18 cellular contexts compared by ENCODE assay signal in the genomic region with DNA sequence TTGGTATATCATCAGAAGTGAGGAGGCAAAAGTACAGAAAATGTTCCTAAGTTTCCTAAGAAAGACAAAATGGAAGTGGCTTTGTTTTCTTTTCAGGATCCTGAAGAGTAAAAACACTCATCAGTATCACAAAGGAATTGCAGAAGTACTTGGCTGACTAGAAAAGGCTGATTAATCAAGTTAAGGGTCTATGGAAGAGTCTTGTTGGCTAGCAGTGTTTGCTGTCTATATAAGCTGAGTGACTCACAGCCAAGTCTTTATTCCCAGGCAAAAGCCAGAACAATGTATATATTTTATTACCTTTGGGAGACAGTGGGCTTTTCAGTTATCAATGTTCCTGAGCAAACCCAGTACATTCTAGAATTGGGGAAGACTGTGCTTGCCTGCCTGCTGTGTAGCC.
"Had no signal": no experiment of that assay in that cellular context is flagged by ENCODE, and none has a peak within 500 bp of the region (broad histone marks: within the 10 kb centered on the region; RNA-seq: fewer than 3 reads in every experiment).

No MANE protein-coding gene starts in this region.

- DNase-seq: activated CD4-positive, alpha-beta T cell treated with anti-CD3 and anti-CD28 coated beads for 4 hours; activated CD8-positive, alpha-beta T cell treated with anti-CD3 and anti-CD28 coated beads for 36 hours; activated effector memory CD4-positive, alpha-beta T cell treated with anti-CD3 and anti-CD28 coated beads, Interleukin-2, amount 50 U/mL, for 16 hours; activated T-cell treated with anti-CD3 and anti-CD28 coated beads, Interleukin-2, amount 50 U/mL, for 48 hours; amygdala; body of pancreas; effector CD8-positive, alpha-beta T cell; foreskin fibroblast; glutamatergic neuron; hypothalamus; mesendoderm; natural killer cell; nucleus accumbens; posterior cingulate gyrus; retina; stimulated activated CD4-positive, alpha-beta T cell treated with anti-CD3 and anti-CD28 coated beads, Interleukin-2, amount 100 ng/mL, for 48 hours had no signal

- H3K27ac Mint-ChIP-seq: activated CD8-positive, alpha-beta T cell treated with anti-CD3 and anti-CD28 coated beads for 36 hours; activated naive CD8-positive, alpha-beta T cell; natural killer cell; stimulated activated memory B cell treated with anti-CD40 and anti-IgM and Interleukin-4, amounts not matched to agents 10 μg/mL and 1 μg/mL and 100 μg/mL, for 72 hours had no signal

- ATAC-seq: activated CD8-positive, alpha-beta T cell treated with anti-CD3 and anti-CD28 coated beads for 36 hours; body of pancreas; natural killer cell; stimulated activated memory B cell treated with anti-CD40 and anti-IgM and Interleukin-4, amounts not matched to agents 10 μg/mL and 1 μg/mL and 100 μg/mL, for 72 hours had no signal

- H3K36me3 Mint-ChIP-seq: activated naive CD8-positive, alpha-beta T cell; natural killer cell; stimulated activated memory B cell treated with anti-CD40 and anti-IgM and Interleukin-4, amounts not matched to agents 10 μg/mL and 1 μg/mL and 100 μg/mL, for 72 hours had no signal

- H3K4me1 ChIP-seq: body of pancreas had no signal

- H3K4me3 ChIP-seq: body of pancreas had no signal

- H3K4me3 Mint-ChIP-seq: activated CD8-positive, alpha-beta T cell treated with anti-CD3 and anti-CD28 coated beads for 36 hours; activated naive CD8-positive, alpha-beta T cell; natural killer cell; stimulated activated memory B cell treated with anti-CD40 and anti-IgM and Interleukin-4, amounts not matched to agents 10 μg/mL and 1 μg/mL and 100 μg/mL, for 72 hours had no signal

- H3K27me3 Mint-ChIP-seq: activated CD8-positive, alpha-beta T cell treated with anti-CD3 and anti-CD28 coated beads for 36 hours; activated naive CD8-positive, alpha-beta T cell; stimulated activated memory B cell treated with anti-CD40 and anti-IgM and Interleukin-4, amounts not matched to agents 10 μg/mL and 1 μg/mL and 100 μg/mL, for 72 hours had no signal

- H3K9me3 ChIP-seq: body of pancreas had no signal

- H3K27me3 ChIP-seq: body of pancreas had no signal

- H3K4me1 Mint-ChIP-seq: natural killer cell; stimulated activated memory B cell treated with anti-CD40 and anti-IgM and Interleukin-4, amounts not matched to agents 10 μg/mL and 1 μg/mL and 100 μg/mL, for 72 hours had no signal

- H3K27ac ChIP-seq: body of pancreas had no signal
